ENCODE assay signal across 34 cellular contexts in genomic region chr15:75235051-75235673, GRCh38. TPM values are rescaled to one million over a fixed set of nuclear protein-coding genes. Genes with fewer than 3 reads are reported as not detected.
DNase-seq lines count a peak whose midpoint lies in the region; ATAC-seq and TF ChIP-seq lines count a peak whose summit lies in the region.
"Had no signal": no experiment of that assay in that cellular context is flagged by ENCODE, and none has a peak within 500 bp of the region (broad histone marks: within the 10 kb centered on the region; RNA-seq: fewer than 3 reads in every experiment).

No MANE protein-coding gene starts in this region.

- peaks cover 3 to 6% of the 10 kb centered on the region in 2 donors for H3K4me1 Mint-ChIP-seq in natural killer cell treated with Interleukin-12 subunit alpha and Interleukin-12 subunit beta and Interleukin-15 and Interleukin-18, amount 100 ng/mL, for 72 hours (ENCODE audit: low read depth in 2 of 2)
- H3K4me1 Mint-ChIP-seq in natural killer cell (no peaks in the 10 kb centered on the region), endothelial cell (ENCODE audit: unreplicated experiment) (peaks cover 19% of the 10 kb centered on the region)
- H3K4me1 Mint-ChIP-seq: nephron had no signal

- peaks cover 5 to 32% of the 10 kb centered on the region in 2 donors for H3K27me3 Mint-ChIP-seq in natural killer cell treated with Interleukin-12 subunit alpha and Interleukin-12 subunit beta and Interleukin-15 and Interleukin-18, amount 100 ng/mL, for 72 hours
- peaks cover 5% of the 10 kb centered on the region in 2 donors for H3K27me3 Mint-ChIP-seq in natural killer cell (ENCODE audit: low read depth in 2 of 2)
- peaks cover 13% of the 10 kb centered on the region for H3K27me3 Mint-ChIP-seq in endothelial cell (ENCODE audit: unreplicated experiment)

- no peak overlapping the region for H3K27ac ChIP-seq in upper lobe of right lung
- H3K27ac ChIP-seq: BLaER1 treated with 17β-estradiol and CSF1 and Interleukin-3, amounts not matched to agents 10 nM and 100 nM; body of pancreas; dorsolateral prefrontal cortex; ovary; stomach had no signal

- peaks cover 8% of the 10 kb centered on the region for H3K27me3 ChIP-seq in upper lobe of right lung
- H3K27me3 ChIP-seq: BLaER1 treated with 17β-estradiol and CSF1 and Interleukin-3, amounts not matched to agents 10 nM and 100 nM; body of pancreas; ovary had no signal

- no peak overlapping the region for H3K4me3 Mint-ChIP-seq in natural killer cell treated with Interleukin-12 subunit alpha and Interleukin-12 subunit beta and Interleukin-15 and Interleukin-18, amount 100 ng/mL, for 72 hours
- H3K4me3 Mint-ChIP-seq in natural killer cell (no peak overlapping the region), endothelial cell (ENCODE audit: unreplicated experiment) (no peak overlapping the region)
- H3K4me3 Mint-ChIP-seq: activated CD4-positive, alpha-beta T cell treated with anti-CD3 and anti-CD28 coated beads, Interleukin-2, amount 10 ng/mL, durations not matched to agents 24 days and 14 days; activated T-cell treated with anti-CD3 and anti-CD28 coated beads, Interleukin-2, amount 50 U/mL, for 4 hours; nephron; T-helper 2 cell treated with Interferon-gamma antibody and Interleukin-4, amounts not matched to agents 5 μg/mL and 100 μg/mL, for 36 hours; type B pancreatic cell had no signal

- no peak overlapping the region for H3K27ac Mint-ChIP-seq in natural killer cell treated with Interleukin-12 subunit alpha and Interleukin-12 subunit beta and Interleukin-15 and Interleukin-18, amount 100 ng/mL, for 72 hours
- H3K27ac Mint-ChIP-seq in natural killer cell = no peak overlapping the region
- no peak overlapping the region for H3K27ac Mint-ChIP-seq in endothelial cell (ENCODE audit: unreplicated experiment)
- H3K27ac Mint-ChIP-seq: activated CD4-positive, alpha-beta T cell treated with anti-CD3 and anti-CD28 coated beads, Interleukin-2, amount 10 ng/mL, durations not matched to agents 24 days and 14 days; nephron; T-helper 2 cell treated with Interferon-gamma antibody and Interleukin-4, amounts not matched to agents 5 μg/mL and 100 μg/mL, for 36 hours; type B pancreatic cell had no signal

- no peaks in the 10 kb centered on the region for H3K36me3 ChIP-seq in upper lobe of right lung
- H3K36me3 ChIP-seq: BLaER1 treated with 17β-estradiol and CSF1 and Interleukin-3, amounts not matched to agents 10 nM and 100 nM; ovary; stomach had no signal

- peak; percentile 39 for DNase-seq in natural killer cell treated with Interleukin-12 subunit alpha and Interleukin-12 subunit beta and Interleukin-15 and Interleukin-18, amount 100 ng/mL, for 72 hours (ENCODE audit: low spot score)
- no peak for DNase-seq in natural killer cell
- DNase-seq in HuH-7.5 (ENCODE audit: low spot score) = peak; percentile 9
- DNase-seq in mesenteric fat pad (ENCODE audit: low spot score) = peak; percentile 72
- DNase-seq in upper lobe of right lung = peak; percentile 43
- no peak for DNase-seq in SK-N-DZ (ENCODE audit: low spot score)
- no peak for DNase-seq in endothelial cell (ENCODE audit: low spot score)
- no peak for DNase-seq in effector CD8-positive, alpha-beta T cell (lab: John Stamatoyannopoulos, UW)
- DNase-seq: activated CD4-positive, alpha-beta T cell treated with anti-CD3 and anti-CD28 coated beads, Interleukin-2, amount 10 ng/mL, durations not matched to agents 24 days and 14 days; activated T-cell treated with anti-CD3 and anti-CD28 coated beads, Interleukin-2, amount 50 U/mL, for 4 hours; Caco-2; cerebellar nuclear complex; mucosa of descending colon; NCI-H1436 treated with DMSO at 0.1 percent for 48 hours; NCI-H345; NCI-H69; ovary; retina; SHP77 treated with DMSO at 0.1 percent for 48 hours; stimulated activated CD4-positive, alpha-beta T cell treated with anti-CD3 and anti-CD28 coated beads, Interleukin-1b, Interleukin-23, amount 100 ng/mL, for 48 hours; stomach had no signal

- TF ChIP-seq CTCF in natural killer cell (IDR thresholded peaks at IDR 0.05) = no peak
- no peak for TF ChIP-seq CTCF in upper lobe of right lung (IDR thresholded peaks at IDR 0.05)
- TF ChIP-seq CTCF in endothelial cell (IDR thresholded peaks at IDR 0.05; ENCODE audit: unreplicated experiment) = no peak

- ATAC-seq in natural killer cell treated with Interleukin-12 subunit alpha and Interleukin-12 subunit beta and Interleukin-15 and Interleukin-18, amount 100 ng/mL, for 72 hours = peak in 1 of 2 donors; percentile 45
- no peak for ATAC-seq in natural killer cell
- no peak for ATAC-seq in upper lobe of right lung
- ATAC-seq: activated T-cell treated with anti-CD3 and anti-CD28 coated beads, Interleukin-2, amount 50 U/mL, for 4 hours; body of pancreas; mucosa of descending colon had no signal

- H3K4me1 ChIP-seq in upper lobe of right lung = no peaks in the 10 kb centered on the region
- H3K4me1 ChIP-seq: body of pancreas, stomach had no signal

- H3K4me3 ChIP-seq in upper lobe of right lung = no peak overlapping the region
- H3K4me3 ChIP-seq: BLaER1 treated with 17β-estradiol and CSF1 and Interleukin-3, amounts not matched to agents 10 nM and 100 nM; body of pancreas; dorsolateral prefrontal cortex; lung; mucosa of descending colon; ovary; smooth muscle cell; stomach had no signal

- no peaks in the 10 kb centered on the region for H3K9me3 ChIP-seq in upper lobe of right lung
- H3K9me3 ChIP-seq: BLaER1 treated with 17β-estradiol and CSF1 and Interleukin-3, amounts not matched to agents 10 nM and 100 nM; body of pancreas; Caco-2; mucosa of descending colon; ovary; stomach had no signal

- H3K9me3 Mint-ChIP-seq in natural killer cell treated with Interleukin-12 subunit alpha and Interleukin-12 subunit beta and Interleukin-15 and Interleukin-18, amount 100 ng/mL, for 72 hours = no peaks in the 10 kb centered on the region
- H3K9me3 Mint-ChIP-seq in natural killer cell (no peaks in the 10 kb centered on the region), endothelial cell (ENCODE audit: unreplicated experiment) (no peaks in the 10 kb centered on the region)
- H3K9me3 Mint-ChIP-seq: activated CD4-positive, alpha-beta T cell treated with anti-CD3 and anti-CD28 coated beads, Interleukin-2, amount 10 ng/mL, durations not matched to agents 24 days and 14 days; activated T-cell treated with anti-CD3 and anti-CD28 coated beads, Interleukin-2, amount 50 U/mL, for 4 hours; nephron; T-helper 2 cell treated with Interferon-gamma antibody and Interleukin-4, amounts not matched to agents 5 μg/mL and 100 μg/mL, for 36 hours; type B pancreatic cell had no signal

- no peaks in the 10 kb centered on the region for H3K36me3 Mint-ChIP-seq in natural killer cell treated with Interleukin-12 subunit alpha and Interleukin-12 subunit beta and Interleukin-15 and Interleukin-18, amount 100 ng/mL, for 72 hours
- H3K36me3 Mint-ChIP-seq in natural killer cell (no peaks in the 10 kb centered on the region), endothelial cell (ENCODE audit: low read depth, unreplicated experiment) (peaks cover 5% of the 10 kb centered on the region)
- H3K36me3 Mint-ChIP-seq: type B pancreatic cell had no signal

- intact Hi-C loops in natural killer cell (cut with micrococcal nuclease) (no loop called here), upper lobe of right lung (cut with DNase I) (no loop called here)

RNA-seq across cellular contexts. Expression of gene GOLGA6C, which starts 23.0 kb away (rescaled TPM):
- under 1 TPM in 1 of 2 donors, not detected in 1; 0.21 TPM for total RNA-seq in natural killer cell treated with Interleukin-12 subunit alpha and Interleukin-12 subunit beta and Interleukin-15 and Interleukin-18, amount 100 ng/mL, for 72 hours
- not detected for total RNA-seq in natural killer cell
- total RNA-seq in mesenteric fat pad = not detected
- not detected for total RNA-seq in upper lobe of right lung
- polyA plus RNA-seq in SK-N-DZ (2014; cell fraction: cytosol; rRNA removed) = not detected in 2 replicates
- polyA plus RNA-seq in SK-N-DZ (2014; cell fraction: nucleus; rRNA removed) = not detected in 2 replicates
- total RNA-seq in endothelial cell (ENCODE audit: unreplicated experiment) = not detected
- total RNA-seq: activated CD4-positive, alpha-beta T cell treated with anti-CD3 and anti-CD28 coated beads, Interleukin-2, amount 10 ng/mL, durations not matched to agents 24 days and 14 days; activated CD8-positive, alpha-beta memory T cell treated with anti-CD3 and anti-CD28 coated beads for 36 hours; activated T-cell treated with anti-CD3 and anti-CD28 coated beads, Interleukin-2, amount 50 U/mL, for 4 hours; body of pancreas; Caco-2; frontal cortex; HT-29; lung; mucosa of descending colon; ovary; smooth muscle cell; stomach had no signal
- polyA plus RNA-seq: AG04450, ovary, smooth muscle cell, stomach had no signal

RNA-seq across cellular contexts. Expression of gene C15orf39, which starts 33.5 kb away (rescaled TPM):
- total RNA-seq in natural killer cell treated with Interleukin-12 subunit alpha and Interleukin-12 subunit beta and Interleukin-15 and Interleukin-18, amount 100 ng/mL, for 72 hours = 10 to 100 TPM; 26.8 to 30.3 TPM
- 10 to 100 TPM; 63.5 to 89.2 (median 70.1) TPM for total RNA-seq in natural killer cell
- total RNA-seq in mesenteric fat pad = 31.7 TPM
- 33.3 TPM for total RNA-seq in upper lobe of right lung
- 9.6 and 10.9 TPM in 2 replicates for polyA plus RNA-seq in SK-N-DZ (2014; cell fraction: cytosol; rRNA removed)
- polyA plus RNA-seq in SK-N-DZ (2014; cell fraction: nucleus; rRNA removed) = 3.4 and 6.2 TPM in 2 replicates
- 132 TPM for total RNA-seq in endothelial cell (ENCODE audit: unreplicated experiment)

RNA-seq across cellular contexts. Expression of gene GOLGA6D, which starts 47.5 kb away (rescaled TPM):
- total RNA-seq in natural killer cell treated with Interleukin-12 subunit alpha and Interleukin-12 subunit beta and Interleukin-15 and Interleukin-18, amount 100 ng/mL, for 72 hours = not detected
- total RNA-seq in natural killer cell = not detected
- not detected for total RNA-seq in mesenteric fat pad
- not detected for total RNA-seq in upper lobe of right lung
- polyA plus RNA-seq in SK-N-DZ (2014; cell fraction: cytosol; rRNA removed) = not detected in 2 replicates
- polyA plus RNA-seq in SK-N-DZ (2014; cell fraction: nucleus; rRNA removed) = not detected in 2 replicates
- 1.2 TPM for total RNA-seq in endothelial cell (ENCODE audit: unreplicated experiment)
- total RNA-seq: activated CD4-positive, alpha-beta T cell treated with anti-CD3 and anti-CD28 coated beads, Interleukin-2, amount 10 ng/mL, durations not matched to agents 24 days and 14 days; activated CD8-positive, alpha-beta memory T cell treated with anti-CD3 and anti-CD28 coated beads for 36 hours; activated T-cell treated with anti-CD3 and anti-CD28 coated beads, Interleukin-2, amount 50 U/mL, for 4 hours; body of pancreas; Caco-2; frontal cortex; mucosa of descending colon had no signal
- polyA plus RNA-seq: adipose tissue, AG04450, lung, smooth muscle cell had no signal

Comparison
In these comparisons a context has a peak if more than half of its experiments do, and no peak if none do; other contexts are left out.
1. DNase-seq: peak in natural killer cell treated with Interleukin-12 subunit alpha and Interleukin-12 subunit beta and Interleukin-15 and Interleukin-18, amount 100 ng/mL, for 72 hours (single experiment), HuH-7.5 (single experiment), mesenteric fat pad (single experiment) and upper lobe of right lung (single experiment); none in natural killer cell (single experiment), SK-N-DZ (single experiment), endothelial cell (single experiment) and effector CD8-positive, alpha-beta T cell (single experiment).